Comparison of ENCODE assay signal across 8 cellular contexts in genomic region chr22:17706451-17706900, GRCh38.
DNase-seq lines count a peak whose midpoint lies in the region; ATAC-seq and TF ChIP-seq lines count a peak whose summit lies in the region.

No MANE protein-coding gene starts in this region.

- peak overlapping the region; percentile 79 for H3K4me3 Mint-ChIP-seq in activated naive CD8-positive, alpha-beta T cell treated with anti-CD3 and anti-CD28 coated beads, Interleukin-2, amount 10 ng/mL, durations not matched to agents 7 days and 5 days

- CTCF ChIA-PET in OCI-LY7 (lab: Charles Lee; ENCODE audit: unreplicated experiment), result interaction anchor here (1.1 kb wide), 1 partner anchor 148 kb away, joined by 3 read pairs; no protein-coding TSS in a partner anchor

- H2AFZ ChIP-seq in OCI-LY7 (ENCODE audit: low read length), result no peak overlapping the region; the same call in 1 of the 2 replicates

- ATAC-seq in activated CD4-positive, CD25-positive, alpha-beta regulatory T cell treated with anti-CD3 and anti-CD28 coated beads, Interleukin-2, amount 50 U/mL, for 24 hours, result peak; percentile 95 to 97
- ATAC-seq in HG02973 (IDR thresholded peaks at IDR 0.05; ENCODE audit: unreplicated experiment) (peak; percentile 69), heart right ventricle (peak; percentile 69 to 98 (median 88))
- ATAC-seq in activated naive CD8-positive, alpha-beta T cell treated with anti-CD3 and anti-CD28 coated beads, Interleukin-2, amount 10 ng/mL, durations not matched to agents 7 days and 5 days (ENCODE audit: low read depth), result peak; percentile 97

- H3K27me3 ChIP-seq in heart right ventricle (no peaks in the 10 kb centered on the region), prostate gland (replicated peaks; ENCODE audit: insufficient read depth) (no peaks in the 10 kb centered on the region)

- WGBS in heart right ventricle, 2 donors, result 47 to 66% methylated on average over 5 of the region's 5 CpGs
- 5% methylated on average over 5 of the region's 5 CpGs for WGBS in prostate gland

- peak overlapping the region; percentile 64 for H3K27ac ChIP-seq in OCI-LY7 (ENCODE audit: low read depth, low read length, poor library complexity, severe bottlenecking)
- peak overlapping the region; percentile 0 to 78 (median 62) for H3K27ac ChIP-seq in heart right ventricle
- peak overlapping the region; percentile 72 to 79 for H3K27ac ChIP-seq in prostate gland

- TF ChIP-seq CTCF in OCI-LY7 (conservative IDR thresholded peaks at IDR 0.05; ENCODE audit: low read length), result no peak
- TF ChIP-seq CTCF in heart right ventricle (IDR thresholded peaks at IDR 0.05), result no peak
- no peak for TF ChIP-seq CTCF in prostate gland (IDR thresholded peaks at IDR 0.05)

- POLR2A ChIA-PET in OCI-LY7 (lab: Charles Lee), result interaction anchor here (0.6 to 1.0 kb wide), 3 partner anchors 145 to 444 kb away, joined by 3 to 4 read pairs (median 4); partner anchors contain the start of gene USP18
- POLR2A ChIA-PET in activated naive CD8-positive, alpha-beta T cell treated with anti-CD3 and anti-CD28 coated beads, Interleukin-2, amount 10 ng/mL, durations not matched to agents 7 days and 5 days (lab: Charles Lee), result interaction anchor here (0.8 to 1.0 kb wide), 3 partner anchors 67 to 370 kb away, joined by 3 to 7 read pairs (median 3); partner anchors contain the start of gene BCL2L13

- no peaks in the 10 kb centered on the region for H4K20me1 ChIP-seq in OCI-LY7 (ENCODE audit: insufficient read depth, low read length)

- peak; percentile 29 for TF ChIP-seq POLR2A in prostate gland (IDR thresholded peaks at IDR 0.05)

- no peaks in the 10 kb centered on the region for H3K27me3 Mint-ChIP-seq in activated naive CD8-positive, alpha-beta T cell treated with anti-CD3 and anti-CD28 coated beads, Interleukin-2, amount 10 ng/mL, durations not matched to agents 7 days and 5 days

- no peaks in the 10 kb centered on the region for H3K79me2 ChIP-seq in OCI-LY7 (ENCODE audit: insufficient read depth, low read depth, low read length)

- H3K4me2 ChIP-seq in OCI-LY7 (ENCODE audit: low read length), result peak overlapping the region; percentile 56

- peaks cover 11% of the 10 kb centered on the region for H3K4me1 Mint-ChIP-seq in activated naive CD8-positive, alpha-beta T cell treated with anti-CD3 and anti-CD28 coated beads, Interleukin-2, amount 10 ng/mL, durations not matched to agents 7 days and 5 days

- H3K9me3 Mint-ChIP-seq in activated naive CD8-positive, alpha-beta T cell treated with anti-CD3 and anti-CD28 coated beads, Interleukin-2, amount 10 ng/mL, durations not matched to agents 7 days and 5 days, result no peaks in the 10 kb centered on the region

- intact Hi-C loops in OCI-LY7 (cut with micrococcal nuclease; ENCODE audit: unreplicated experiment) (no loop called here), heart right ventricle (cut with DNase I) (loop anchor here in 1 of 10 donors (10.0 kb wide), 1 partner anchor 62 kb away; no protein-coding TSS in a partner anchor), prostate gland (cut with DNase I) (no loop called here)

- H3K36me3 ChIP-seq in OCI-LY7 (ENCODE audit: insufficient read depth, low read length), result peaks cover 53% of the 10 kb centered on the region
- peaks cover 0 to 58% (median 17%) of the 10 kb centered on the region in 9 donors for H3K36me3 ChIP-seq in heart right ventricle
- H3K36me3 ChIP-seq in prostate gland, result no peaks in the 10 kb centered on the region

- peak overlapping the region; percentile 14 for H3K4me3 ChIP-seq in OCI-LY7 (ENCODE audit: low read depth, low read length, poor library complexity, severe bottlenecking)
- H3K4me3 ChIP-seq in heart right ventricle, result peak overlapping the region in 8 of 10 donors; percentile 1 to 40 (median 28)
- H3K4me3 ChIP-seq in prostate gland, result peak overlapping the region; percentile 11 to 23

- H3K4me1 ChIP-seq in OCI-LY7 (ENCODE audit: insufficient read depth, low read length, poor library complexity, severe bottlenecking) (peaks cover 17% of the 10 kb centered on the region), heart right ventricle (peaks cover 0 to 26% (median 0%) of the 10 kb centered on the region in 9 donors), prostate gland (replicated peaks) (no peaks in the 10 kb centered on the region)

- H3K36me3 Mint-ChIP-seq in activated naive CD8-positive, alpha-beta T cell treated with anti-CD3 and anti-CD28 coated beads, Interleukin-2, amount 10 ng/mL, durations not matched to agents 7 days and 5 days, result peaks cover 22% of the 10 kb centered on the region

- H3K27ac Mint-ChIP-seq in activated naive CD8-positive, alpha-beta T cell treated with anti-CD3 and anti-CD28 coated beads, Interleukin-2, amount 10 ng/mL, durations not matched to agents 7 days and 5 days, result peak overlapping the region; percentile 89

- H3K9me3 ChIP-seq in OCI-LY7 (ENCODE audit: low read length) (no peaks in the 10 kb centered on the region), heart right ventricle (no peaks in the 10 kb centered on the region), prostate gland (no peaks in the 10 kb centered on the region)

- DNase-seq in activated CD4-positive, CD25-positive, alpha-beta regulatory T cell (lab: John Stamatoyannopoulos, UW), result no peak
- DNase-seq in OCI-LY7 (ENCODE audit: low spot score) (peak; percentile 55), heart right ventricle (peak in 1 of 2 donors; percentile 35), prostate gland (ENCODE audit: low spot score) (peak; percentile 68), NCI-H2227 treated with DMSO at 0.1 percent for 48 hours (lab: John Stamatoyannopoulos, UW) (no peak)
- no peak for DNase-seq in activated naive CD8-positive, alpha-beta T cell treated with anti-CD3 and anti-CD28 coated beads, Interleukin-2, amount 10 ng/mL, durations not matched to agents 7 days and 5 days

- H3K9me2 ChIP-seq in OCI-LY7 (ENCODE audit: insufficient read depth, low read length), result no peaks in the 10 kb centered on the region

- BruUV-seq in OCI-LY7 (replicated peaks; lab: Mats Ljungman, UMichigan), result no TSS peak

Comparison
In these comparisons a context has a peak if more than half of its experiments do, and no peak if none do; other contexts are left out.
1. DNase-seq: peak in OCI-LY7 (single experiment) and prostate gland (single experiment); none in activated CD4-positive, CD25-positive, alpha-beta regulatory T cell (0 of 4), activated naive CD8-positive, alpha-beta T cell treated with anti-CD3 and anti-CD28 coated beads, Interleukin-2, amount 10 ng/mL, durations not matched to agents 7 days and 5 days (single experiment) and NCI-H2227 treated with DMSO at 0.1 percent for 48 hours (single experiment).
2. Peak in every context shown above with its lines, with median percentiles within 50 percentile points of each other: ATAC-seq, H3K27ac ChIP-seq and H3K4me3 ChIP-seq.